Comparison of ENCODE assay signal across 1 cellular context in genomic region chr20:33672426-33673114, GRCh38.
TF ChIP-seq lines count a peak whose summit lies in the region.

No MANE protein-coding gene starts in this region.

TF ChIP-seq in HepG2, 621 proteins besides CTCF, POLR2A, EP300 and RAD21 (continued from another document and continues in another):
- no peak for TF ChIP-seq TEF (CRISPR knock-in tag; IDR thresholded peaks at IDR 0.05)
- no peak for TF ChIP-seq KAT7 (CRISPR knock-in tag; IDR thresholded peaks at IDR 0.05; ENCODE audit: borderline replicate concordance)
- 0 out of 2 replicates have a peak, but pooled peaks have one; percentile 2 for TF ChIP-seq SAFB2 (CRISPR knock-in tag; IDR thresholded peaks at IDR 0.05; ENCODE audit: borderline replicate concordance, low read depth)
- no peak for TF ChIP-seq HNRNPLL (IDR thresholded peaks at IDR 0.05; ENCODE audit: low read depth, low read length, poor library complexity, severe bottlenecking)
- TF ChIP-seq ZMAT3 (CRISPR knock-in tag; conservative IDR thresholded peaks at IDR 0.05) = no peak
- TF ChIP-seq ZBTB37 (CRISPR knock-in tag; IDR thresholded peaks at IDR 0.05) = no peak
- TF ChIP-seq ZNF263 (CRISPR knock-in tag; IDR thresholded peaks at IDR 0.05) = no peak
- 0 out of 2 replicates have a peak, but pooled peaks have one; percentile 17 for TF ChIP-seq RARG (CRISPR knock-in tag; IDR thresholded peaks at IDR 0.05; ENCODE audit: low read depth)
- no peak for TF ChIP-seq ZNF670 (CRISPR knock-in tag; IDR thresholded peaks at IDR 0.05; ENCODE audit: borderline replicate concordance)
- no peak for TF ChIP-seq GMEB1 (CRISPR knock-in tag; IDR thresholded peaks at IDR 0.05; ENCODE audit: borderline replicate concordance)
- TF ChIP-seq NRL (CRISPR knock-in tag; IDR thresholded peaks at IDR 0.05; ENCODE audit: borderline replicate concordance) = peak; percentile 64; the same call in 1 of the 2 replicates
- TF ChIP-seq GRHL1 (CRISPR knock-in tag; conservative IDR thresholded peaks at IDR 0.05) = no peak
- TF ChIP-seq NCOA2 (CRISPR knock-in tag; IDR thresholded peaks at IDR 0.05) = no peak
- no peak for TF ChIP-seq ZGPAT (CRISPR knock-in tag; IDR thresholded peaks at IDR 0.05)
- TF ChIP-seq DNMT3B (CRISPR knock-in tag; conservative IDR thresholded peaks at IDR 0.05) = 0 out of 2 replicates have a peak, but pooled peaks have one; percentile 38
- no peak for TF ChIP-seq SOX13 (IDR thresholded peaks at IDR 0.05)
- peak in 1 of 2 experiments; percentile 7; a peak in 1 of 4 replicates for TF ChIP-seq SOX13 (CRISPR knock-in tag; conservative IDR thresholded peaks at IDR 0.05 in 1 of 2, IDR thresholded peaks at IDR 0.05 in 1 of 2)
- no peak for TF ChIP-seq ZNF30 (CRISPR knock-in tag; IDR thresholded peaks at IDR 0.05)
- 0 out of 2 replicates have a peak, but pooled peaks have one; percentile 38 for TF ChIP-seq ATAD3A (CRISPR knock-in tag; IDR thresholded peaks at IDR 0.05)
- TF ChIP-seq ZFP82 (CRISPR knock-in tag; IDR thresholded peaks at IDR 0.05; ENCODE audit: borderline replicate concordance) = no peak
- TF ChIP-seq POLR2AphosphoS5 (IDR thresholded peaks at IDR 0.05; ENCODE audit: low read depth, low read length) = peak; percentile 32; the same call in 1 of the 2 replicates
- no peak for TF ChIP-seq ZFP91 (CRISPR knock-in tag; IDR thresholded peaks at IDR 0.05; ENCODE audit: borderline replicate concordance)
- no peak for TF ChIP-seq PAF1 (CRISPR knock-in tag; IDR thresholded peaks at IDR 0.05)
- peak; percentile 55; the same call in 1 of the 2 replicates for TF ChIP-seq ZBTB38 (CRISPR knock-in tag; IDR thresholded peaks at IDR 0.05)
- TF ChIP-seq ZSCAN30 (CRISPR knock-in tag; IDR thresholded peaks at IDR 0.05) = no peak
- TF ChIP-seq XRCC5 (optimal IDR thresholded peaks at IDR 0.05; ENCODE audit: low read length) = peak; percentile 5
- TF ChIP-seq IKZF1 (IDR thresholded peaks at IDR 0.05) = no peak
- 0 out of 2 replicates have a peak, but pooled peaks have one; percentile 19 for TF ChIP-seq POGZ (CRISPR knock-in tag; IDR thresholded peaks at IDR 0.05)
- no peak for TF ChIP-seq ZNF441 (CRISPR knock-in tag; IDR thresholded peaks at IDR 0.05; ENCODE audit: borderline replicate concordance)
- no peak for TF ChIP-seq HMGA1 (CRISPR knock-in tag; conservative IDR thresholded peaks at IDR 0.05)
- no peak for TF ChIP-seq HOXD1 (CRISPR knock-in tag; IDR thresholded peaks at IDR 0.05)
- TF ChIP-seq PRDM15 (CRISPR knock-in tag; IDR thresholded peaks at IDR 0.05) = no peak
- TF ChIP-seq ZMYM3 (CRISPR knock-in tag; IDR thresholded peaks at IDR 0.05) = peak; percentile 96
- peak; percentile 72; the same call in 1 of the 2 replicates for TF ChIP-seq KDM3A (CRISPR knock-in tag; IDR thresholded peaks at IDR 0.05; ENCODE audit: low read depth)
- TF ChIP-seq ZNF431 (CRISPR knock-in tag; IDR thresholded peaks at IDR 0.05; ENCODE audit: borderline replicate concordance, low read depth) = 0 out of 2 replicates have a peak, but pooled peaks have one; percentile 44
- TF ChIP-seq SSRP1 (CRISPR knock-in tag; IDR thresholded peaks at IDR 0.05) = peak; percentile 83; the same call in 1 of the 2 replicates
- no peak for TF ChIP-seq ZNF335 (CRISPR knock-in tag; IDR thresholded peaks at IDR 0.05)
- TF ChIP-seq GFI1 (CRISPR knock-in tag; IDR thresholded peaks at IDR 0.05; ENCODE audit: borderline replicate concordance) = no peak
- TF ChIP-seq ZNF569 (CRISPR knock-in tag; IDR thresholded peaks at IDR 0.05; ENCODE audit: borderline replicate concordance) = 0 out of 2 replicates have a peak, but pooled peaks have one; percentile 3
- peak; percentile 18 for TF ChIP-seq IKZF4 (CRISPR knock-in tag; IDR thresholded peaks at IDR 0.05; ENCODE audit: borderline replicate concordance, low read depth, not compliant biosample characterization)
- TF ChIP-seq ZNF251 (CRISPR knock-in tag; IDR thresholded peaks at IDR 0.05) = no peak
- TF ChIP-seq ZNF563 (CRISPR knock-in tag; IDR thresholded peaks at IDR 0.05) = 0 out of 2 replicates have a peak, but pooled peaks have one; percentile 36
- TF ChIP-seq ZC3H4 (CRISPR knock-in tag; IDR thresholded peaks at IDR 0.05; ENCODE audit: borderline replicate concordance) = no peak
- peak; percentile 45; the same call in 1 of the 2 replicates for TF ChIP-seq ZNF687 (CRISPR knock-in tag; IDR thresholded peaks at IDR 0.05)
- no peak for TF ChIP-seq TEAD3 (CRISPR knock-in tag; optimal IDR thresholded peaks at IDR 0.05; ENCODE audit: borderline replicate concordance)
- no peak for TF ChIP-seq NR2F2 (IDR thresholded peaks at IDR 0.05; ENCODE audit: borderline replicate concordance, low read depth)
- TF ChIP-seq NCOA5 (CRISPR knock-in tag; IDR thresholded peaks at IDR 0.05) = no peak
- TF ChIP-seq ZNF552 (CRISPR knock-in tag; IDR thresholded peaks at IDR 0.05; ENCODE audit: borderline replicate concordance) = 0 out of 2 replicates have a peak, but pooled peaks have one; percentile 15
- peak; percentile 82; the same call in 1 of the 2 replicates for TF ChIP-seq ZNF446 (CRISPR knock-in tag; IDR thresholded peaks at IDR 0.05)
- TF ChIP-seq MEIS1 (CRISPR knock-in tag; IDR thresholded peaks at IDR 0.05; ENCODE audit: borderline replicate concordance) = no peak; the same call in 1 of the 2 replicates
- no peak for TF ChIP-seq FOSL2 (CRISPR knock-in tag; IDR thresholded peaks at IDR 0.05)
- TF ChIP-seq SMAD9 (CRISPR knock-in tag; IDR thresholded peaks at IDR 0.05) = no peak
- no peak for TF ChIP-seq SRF (IDR thresholded peaks at IDR 0.05; ENCODE audit: low read depth, low read length)
- TF ChIP-seq ZFP41 (CRISPR knock-in tag; IDR thresholded peaks at IDR 0.05; ENCODE audit: borderline replicate concordance) = no peak
- TF ChIP-seq SIN3A (IDR thresholded peaks at IDR 0.05; ENCODE audit: borderline replicate concordance, low read depth, low read length) = no peak
